19 cellular contexts compared by ENCODE assay signal in the genomic region with DNA sequence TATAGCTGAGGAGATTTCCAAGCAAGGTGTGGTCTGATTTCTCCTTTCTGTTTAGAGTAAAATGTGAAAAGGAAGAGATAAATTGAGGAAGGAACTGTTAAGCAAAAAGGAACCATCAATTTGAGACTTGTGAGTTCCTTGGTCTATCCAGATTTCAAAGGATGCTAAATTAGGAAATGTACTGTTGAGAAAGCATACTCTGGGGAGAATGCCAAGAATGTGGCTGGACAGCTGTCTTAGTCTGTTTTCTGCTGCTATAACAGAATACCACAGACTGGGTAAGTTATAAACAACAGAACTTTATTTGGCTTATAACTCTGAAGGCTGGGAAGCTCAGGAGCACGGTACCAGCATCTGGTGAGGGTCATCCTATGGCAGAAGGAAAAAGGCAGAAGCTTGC.
DNase-seq lines count a peak whose midpoint lies in the region; ATAC-seq lines count a peak whose summit lies in the region.
"Had no signal": no experiment of that assay in that cellular context is flagged by ENCODE, and none has a peak within 500 bp of the region (broad histone marks: within the 10 kb centered on the region; RNA-seq: fewer than 3 reads in every experiment).

No MANE protein-coding gene starts in this region.

- peaks cover 62% of the 10 kb centered on the region for H3K4me1 ChIP-seq in BLaER1
- H3K4me1 ChIP-seq: A549 had no signal

- peak overlapping the region; percentile 53 for H3K4me2 ChIP-seq in BLaER1
- H3K4me2 ChIP-seq: A549 had no signal

- H3K4me3 ChIP-seq in BLaER1: 0 out of 2 replicates have a peak overlapping the region, but pooled peaks have one; percentile 1
- H3K4me3 ChIP-seq: A549 had no signal

- no peaks in the 10 kb centered on the region for H3K27me3 ChIP-seq in BLaER1

- ATAC-seq in GM19351 (IDR thresholded peaks at IDR 0.05; ENCODE audit: unreplicated experiment) (no peak), GM21526 (IDR thresholded peaks at IDR 0.05; ENCODE audit: low FRiP score, unreplicated experiment) (no peak)
- ATAC-seq: A549, T-cell had no signal

- H3K27ac ChIP-seq in BLaER1: peak overlapping the region; percentile 75
- H3K27ac ChIP-seq: A549 had no signal

- no peak overlapping the region; the same call in 1 of the 2 replicates for H3K9ac ChIP-seq in BLaER1

- DNase-seq in KG1 (lab: John Stamatoyannopoulos, UW): peak; percentile 4
- DNase-seq in NOMO-1 treated with dmso at 0.1 percent for 144 hours (lab: John Stamatoyannopoulos, UW; ENCODE audit: unreplicated experiment): peak; percentile 24
- DNase-seq in inferior parietal cortex (ENCODE audit: extremely low spot score): peak; percentile 3
- DNase-seq in NCI-H510A (lab: John Stamatoyannopoulos, UW): no peak
- no peak for DNase-seq in T-helper 9 cell
- DNase-seq: DMS153; EL; H9; NCI-H1048; NCI-H1436 treated with DMSO at 0.1 percent for 48 hours; NCI-H2081 treated with DMSO at 0.1 percent for 48 hours; NCI-H226; NCI-H69; NK-92 treated with Interleukin-12 subunit alpha and Interleukin-12 subunit beta, amount 100 ng/mL, for 24 hours; T-cell had no signal

- H3K9me3 ChIP-seq in BLaER1: peaks cover 67% of the 10 kb centered on the region

- no peaks in the 10 kb centered on the region for H4K20me1 ChIP-seq in BLaER1

- H3K36me3 ChIP-seq in BLaER1: peaks cover 18% of the 10 kb centered on the region; the same call in 1 of the 2 replicates

Comparison
In these comparisons a context has a peak if more than half of its experiments do, and no peak if none do; other contexts are left out.
1. DNase-seq: peak in KG1 (single experiment), NOMO-1 treated with dmso at 0.1 percent for 144 hours (single experiment) and inferior parietal cortex (single experiment); none in NCI-H510A (single experiment) and T-helper 9 cell (single experiment).